25 cellular contexts compared by ENCODE assay signal in the genomic region with DNA sequence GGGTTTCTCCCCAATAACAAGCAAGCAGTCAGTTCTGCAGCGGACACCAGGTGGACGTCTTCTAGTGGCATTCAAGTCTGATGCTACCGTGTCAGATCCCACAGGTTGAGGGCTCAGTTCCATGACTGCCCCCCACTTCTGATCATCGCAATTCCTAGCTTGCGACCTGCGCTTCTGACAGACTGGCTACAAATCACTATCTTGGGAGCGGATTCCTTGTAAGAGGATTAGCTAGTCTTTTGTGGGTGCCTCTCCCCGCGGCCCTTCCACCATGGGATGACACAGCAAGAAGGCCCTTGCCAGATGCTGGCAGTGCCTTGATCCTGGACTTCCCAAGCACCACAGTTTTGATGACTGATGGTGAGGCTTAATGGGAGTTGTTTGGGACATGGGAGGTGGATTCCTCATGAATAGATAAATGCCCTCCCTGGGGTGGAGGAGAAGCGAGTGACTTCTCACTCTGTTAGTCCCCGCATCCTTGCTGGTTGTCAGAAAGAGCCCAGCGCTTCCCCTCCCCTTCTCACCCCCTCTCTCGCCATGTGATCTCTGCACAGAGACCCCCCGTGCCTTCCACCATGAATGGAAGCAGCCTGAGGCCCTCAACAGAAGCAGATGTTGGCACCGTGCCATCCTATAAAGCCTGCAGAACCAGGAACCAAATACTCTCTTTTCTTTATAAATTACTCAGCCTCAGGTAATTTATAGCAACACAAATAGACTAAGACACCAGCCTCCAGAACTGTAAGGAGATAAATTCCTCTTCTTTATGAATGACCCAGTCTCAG. TPM values are rescaled to one million over a fixed set of nuclear protein-coding genes. Genes with fewer than 3 reads are reported as not detected.
DNase-seq lines count a peak whose midpoint lies in the region; ATAC-seq, FAIRE-seq and TF ChIP-seq lines count a peak whose summit lies in the region.
"Had no signal": no experiment of that assay in that cellular context is flagged by ENCODE, and none has a peak within 500 bp of the region (broad histone marks: within the 10 kb centered on the region; RNA-seq: fewer than 3 reads in every experiment).

No MANE protein-coding gene starts in this region.

- H3K4me3 ChIP-seq in aorta (ENCODE audit: low read length in 2 of 2): no peak overlapping the region
- no peak overlapping the region for H3K4me3 ChIP-seq in HepG2 (replicated peaks in 1 of 3; ENCODE audit: insufficient read depth in 1 of 3, low read depth in 2 of 3, low read length in 3 of 3)
- H3K4me3 ChIP-seq: colonic mucosa, smooth muscle cell, suprapubic skin had no signal

- TF ChIP-seq EP300 in HepG2 (IDR thresholded peaks at IDR 0.05; ENCODE audit: low read depth in 2 of 2, low read length in 2 of 2) (no peak), HepG2 (CRISPR knock-in tag; IDR thresholded peaks at IDR 0.05; ENCODE audit: borderline replicate concordance) (no peak)

- H3K36me3 ChIP-seq in aorta (ENCODE audit: control insufficient read depth in 1 of 2, insufficient read depth in 2 of 2, low read length in 1 of 2) (no peaks in the 10 kb centered on the region), HepG2 (replicated peaks in 1 of 2; ENCODE audit: control insufficient read depth in 1 of 2, insufficient read depth in 2 of 2, low read length in 2 of 2) (peaks cover 13 to 31% of the 10 kb centered on the region in 2 experiments; a peak in 4 of 5 replicates)
- H3K36me3 ChIP-seq: colonic mucosa, suprapubic skin had no signal

- H3K9me3 ChIP-seq in aorta (ENCODE audit: control insufficient read depth, low read length): no peaks in the 10 kb centered on the region
- no peaks in the 10 kb centered on the region for H3K9me3 ChIP-seq in HepG2 (ENCODE audit: low read length)
- H3K9me3 ChIP-seq: Caco-2, colonic mucosa, suprapubic skin had no signal

- no peak for TF ChIP-seq CTCF in HepG2 (CRISPR knock-in tag; IDR thresholded peaks at IDR 0.05)

- POLR2A ChIA-PET in HepG2 (lab: Yijun Ruan, JAX): no interaction called here

- H3K4me1 Mint-ChIP-seq in activated naive CD8-positive, alpha-beta T cell (ENCODE audit: low read depth): peaks cover 32% of the 10 kb centered on the region
- H3K4me1 Mint-ChIP-seq in activated naive CD8-positive, alpha-beta T cell treated with anti-CD3 and anti-CD28 coated beads for 36 hours: peaks cover 21% of the 10 kb centered on the region

- TF ChIP-seq RAD21 in HepG2 (CRISPR knock-in tag; IDR thresholded peaks at IDR 0.05): no peak

- no peak for FAIRE-seq in HepG2 (lab: Jason Lieb, UNC)
- FAIRE-seq: HTR-8/SVneo, RCC 7860 had no signal

- BruUV-seq in HepG2 (replicated peaks; lab: Mats Ljungman, UMichigan): no TSS peak

- intact Hi-C loops in aorta (cut with DNase I) (no loop called here), HepG2 (cut with micrococcal nuclease; ENCODE audit: unreplicated experiment) (no loop called here)

- peaks cover 31% of the 10 kb centered on the region for H4K20me1 ChIP-seq in HepG2 (ENCODE audit: insufficient read depth, low read length)

- no peaks in the 10 kb centered on the region for H3K4me1 ChIP-seq in aorta (ENCODE audit: control insufficient read depth in 1 of 2, insufficient read depth in 2 of 2, low read length in 2 of 2)
- H3K4me1 ChIP-seq in HepG2 (ENCODE audit: insufficient read depth, low read length): peaks cover 15% of the 10 kb centered on the region; the same call in 1 of the 2 replicates
- H3K4me1 ChIP-seq: Caco-2, colonic mucosa had no signal

- H3K4me2 ChIP-seq in HepG2 (ENCODE audit: low read depth, low read length): no peak overlapping the region
- H3K4me2 ChIP-seq: smooth muscle cell had no signal

- no peaks in the 10 kb centered on the region for H3K27me3 Mint-ChIP-seq in activated naive CD8-positive, alpha-beta T cell
- no peaks in the 10 kb centered on the region for H3K27me3 Mint-ChIP-seq in activated naive CD8-positive, alpha-beta T cell treated with anti-CD3 and anti-CD28 coated beads for 36 hours
- H3K27me3 Mint-ChIP-seq: activated CD8-positive, alpha-beta memory T cell treated with anti-CD3 and anti-CD28 coated beads, Interleukin-2, amount 10 ng/mL, durations not matched to agents 7 days and 5 days had no signal

- H3K9me3 Mint-ChIP-seq in activated naive CD8-positive, alpha-beta T cell (ENCODE audit: low read depth): no peaks in the 10 kb centered on the region
- H3K9me3 Mint-ChIP-seq in activated naive CD8-positive, alpha-beta T cell treated with anti-CD3 and anti-CD28 coated beads for 36 hours: no peaks in the 10 kb centered on the region
- H3K9me3 Mint-ChIP-seq: neural crest cell had no signal

- H3K9ac ChIP-seq in HepG2 (ENCODE audit: insufficient read depth, low read depth, low read length): no peak overlapping the region

- ATAC-seq in aorta (ENCODE audit: low FRiP score) (no peak), HepG2 (no peak), GM21786 (IDR thresholded peaks at IDR 0.05; ENCODE audit: unreplicated experiment) (no peak), GM18907 (IDR thresholded peaks at IDR 0.05; ENCODE audit: unreplicated experiment) (no peak)
- ATAC-seq: activated CD8-positive, alpha-beta memory T cell treated with anti-CD3 and anti-CD28 coated beads, Interleukin-2, amount 10 ng/mL, durations not matched to agents 7 days and 5 days; left ventricle myocardium superior had no signal

- no peak overlapping the region for H3K4me3 Mint-ChIP-seq in activated naive CD8-positive, alpha-beta T cell
- H3K4me3 Mint-ChIP-seq in activated naive CD8-positive, alpha-beta T cell treated with anti-CD3 and anti-CD28 coated beads for 36 hours: no peak overlapping the region
- H3K4me3 Mint-ChIP-seq: activated CD8-positive, alpha-beta memory T cell treated with anti-CD3 and anti-CD28 coated beads, Interleukin-2, amount 10 ng/mL, durations not matched to agents 7 days and 5 days; neural crest cell had no signal

- peak overlapping the region; percentile 59 for H3K27ac Mint-ChIP-seq in activated naive CD8-positive, alpha-beta T cell
- no peak overlapping the region for H3K27ac Mint-ChIP-seq in activated naive CD8-positive, alpha-beta T cell treated with anti-CD3 and anti-CD28 coated beads for 36 hours

- in situ Hi-C loops in HepG2 (cut with HindIII; ENCODE audit: extremely low pct_ligation_motif_present, low pct_unique_long_range_greater_than_20kb): loop anchor here (10.0 to 25.0 kb wide), 2 partner anchors 65 to 443 kb away; a partner anchor contains a TSS

- 89 to 90% methylated on average over 15 of the region's 15 CpGs for WGBS in aorta, 2 donors
- WGBS in HepG2 (ENCODE audit: low lambda C conversion rate): 95% methylated on average over 14 of the region's 15 CpGs

- CTCF ChIA-PET in HepG2 (lab: Yijun Ruan, JAX; ENCODE audit: low intra/inter-chr PET ratio, low total read pairs): no interaction called here

- no peak for DNase-seq in activated naive CD8-positive, alpha-beta T cell treated with anti-CD3 and anti-CD28 coated beads for 36 hours
- DNase-seq in NCI-H345 (lab: John Stamatoyannopoulos, UW): peak; percentile 11
- peak; percentile 35 to 53 for DNase-seq in aorta
- DNase-seq in HepG2 (ENCODE audit: low spot score): no peak
- DNase-seq: activated CD4-positive, CD25-positive, alpha-beta regulatory T cell treated with anti-CD3 and anti-CD28 coated beads, Interleukin-2, amount 50 U/mL, for 72 hours; activated CD8-positive, alpha-beta memory T cell treated with anti-CD3 and anti-CD28 coated beads, Interleukin-2, amount 10 ng/mL, durations not matched to agents 7 days and 5 days; activated effector memory CD4-positive, alpha-beta T cell treated with Interleukin-2 at 50 U/mL for 16 hours; Caco-2; colonic mucosa; head of caudate nucleus; left ventricle myocardium superior; NCI-H1105 treated with DMSO at 0.1 percent for 48 hours; NK-92 treated with Interleukin-12 subunit alpha and Interleukin-12 subunit beta, amount 100 ng/mL, for 24 hours; stimulated activated CD4-positive, alpha-beta T cell treated with anti-CD3 and anti-CD28 coated beads, Interleukin-4, amount 100 ng/mL, for 24 hours; T1000 had no signal

- TF ChIP-seq POLR2A in HepG2 (IDR thresholded peaks at IDR 0.05; ENCODE audit: insufficient read depth in 1 of 2, low read depth in 2 of 2, low read length in 2 of 2): no peak

- H3K27me3 ChIP-seq in aorta (ENCODE audit: control insufficient read depth in 1 of 2, insufficient read depth in 2 of 2, low read length in 1 of 2) (no peaks in the 10 kb centered on the region), HepG2 (ENCODE audit: control insufficient read depth in 1 of 2, insufficient read depth in 2 of 2, low read length in 2 of 2) (no peaks in the 10 kb centered on the region)
- H3K27me3 ChIP-seq: colonic mucosa, suprapubic skin had no signal

- peaks cover 76% of the 10 kb centered on the region for H3K79me2 ChIP-seq in HepG2 (ENCODE audit: insufficient read depth, low read length)

- H3K27ac ChIP-seq in cingulate gyrus (ENCODE audit: low read depth, low read length) (peak overlapping the region; percentile 65), aorta (ENCODE audit: low read depth in 1 of 2, low read length in 2 of 2) (no peak overlapping the region), HepG2 (ENCODE audit: extremely low read length, insufficient read depth, low read length) (no peak overlapping the region)
- H3K27ac ChIP-seq: colonic mucosa, suprapubic skin had no signal

- no peak overlapping the region for H2AFZ ChIP-seq in HepG2 (ENCODE audit: low read length)

- peaks cover 4% of the 10 kb centered on the region for H3K36me3 Mint-ChIP-seq in activated naive CD8-positive, alpha-beta T cell
- peaks cover 20% of the 10 kb centered on the region for H3K36me3 Mint-ChIP-seq in activated naive CD8-positive, alpha-beta T cell treated with anti-CD3 and anti-CD28 coated beads for 36 hours

RNA-seq across cellular contexts. Expression of a gene that starts 19.1 kb away (rescaled TPM):
- total RNA-seq in activated naive CD8-positive, alpha-beta T cell treated with anti-CD3 and anti-CD28 coated beads for 36 hours: 10 to 100 TPM; 33.0 to 33.3 TPM
- total RNA-seq in aorta (10 to 100 TPM; 23.6 to 34.7 TPM), HepG2 (2016; rRNA removed; fragmentation: Illumina TruSeq; extraction: Trizol) (56.7 and 62.2 TPM in 2 replicates)
- polyA plus RNA-seq in aorta (10 to 100 TPM; 12.5 to 18.4 TPM), HepG2 (2011; rRNA removed) (31.2 and 39.1 TPM in 2 replicates)
- 10.5 and 11.5 TPM in 2 replicates for total RNA-seq in HepG2 (2016; cell fraction: cytosol; rRNA removed; fragmentation: Illumina TruSeq; extraction: Trizol; ENCODE audit: low read depth)
- total RNA-seq in HepG2 (2016; cell fraction: insoluble cytoplasmic fraction; rRNA removed; fragmentation: Illumina TruSeq; extraction: Trizol): 55.3 and 56.3 TPM in 2 replicates
- total RNA-seq in HepG2 (2016; cell fraction: membrane; rRNA removed; fragmentation: Illumina TruSeq; extraction: Trizol): 41.7 and 48.7 TPM in 2 replicates
- total RNA-seq in HepG2 (2016; cell fraction: nucleus; rRNA removed; fragmentation: Illumina TruSeq; extraction: Trizol): 31.5 and 37.8 TPM in 2 replicates
- polyA plus RNA-seq in HepG2 (2011; cell fraction: cytosol; rRNA removed): 20.6 and 21.6 TPM in 2 replicates
- polyA plus RNA-seq in HepG2 (2011; cell fraction: nucleus; rRNA removed): 39.4 and 47.2 TPM in 2 replicates
- polyA plus RNA-seq in HepG2 (2012): 43.1 and 58.6 TPM in 2 replicates
- polyA plus RNA-seq in HepG2 (2016; cell fraction: cytosol; fragmentation: Illumina TruSeq; extraction: Trizol; ENCODE audit: low read depth): 15.1 and 16.9 TPM in 2 replicates
- polyA plus RNA-seq in HepG2 (2016; cell fraction: insoluble cytoplasmic fraction; fragmentation: Illumina TruSeq; extraction: Trizol; ENCODE audit: low read depth): 81.4 and 109 TPM in 2 replicates
- polyA plus RNA-seq in HepG2 (2016; cell fraction: membrane; fragmentation: Illumina TruSeq; extraction: Trizol; ENCODE audit: low read depth): 45.4 and 52.4 TPM in 2 replicates
- polyA plus RNA-seq in HepG2 (2016; cell fraction: nucleus; fragmentation: Illumina TruSeq; extraction: Trizol; ENCODE audit: insufficient read depth, low read depth): 74.4 and 77.5 TPM in 2 replicates
- polyA minus RNA-seq in HepG2 (2011; rRNA and poly(A)+ RNA removed; ENCODE audit: low replicate concordance): 12.3 and 39.1 TPM in 2 replicates
- polyA minus RNA-seq in HepG2 (2011; cell fraction: cytosol; rRNA and poly(A)+ RNA removed): 14.7 and 18.7 TPM in 2 replicates
- polyA minus RNA-seq in HepG2 (2011; cell fraction: nucleus; rRNA and poly(A)+ RNA removed): 18.9 and 22.9 TPM in 2 replicates

RNA-seq across cellular contexts. Expression of a gene that starts 36.7 kb away (rescaled TPM):
- total RNA-seq in activated naive CD8-positive, alpha-beta T cell treated with anti-CD3 and anti-CD28 coated beads for 36 hours: under 1 TPM; 0.08 to 0.20 TPM
- total RNA-seq in aorta (under 1 TPM; 0.13 to 0.24 TPM), HepG2 (2016; rRNA removed; fragmentation: Illumina TruSeq; extraction: Trizol) (not detected in 2 replicates)
- polyA plus RNA-seq in aorta (not detected), HepG2 (2011; rRNA removed) (0.03 TPM in 2 replicates)
- not detected in 2 replicates for total RNA-seq in HepG2 (2016; cell fraction: cytosol; rRNA removed; fragmentation: Illumina TruSeq; extraction: Trizol; ENCODE audit: low read depth)
- 0.02 TPM in 1 of 2 replicates, not detected in the other for total RNA-seq in HepG2 (2016; cell fraction: insoluble cytoplasmic fraction; rRNA removed; fragmentation: Illumina TruSeq; extraction: Trizol)
- 0.06 TPM in 1 of 2 replicates, not detected in the other for total RNA-seq in HepG2 (2016; cell fraction: membrane; rRNA removed; fragmentation: Illumina TruSeq; extraction: Trizol)
- not detected in 2 replicates for total RNA-seq in HepG2 (2016; cell fraction: nucleus; rRNA removed; fragmentation: Illumina TruSeq; extraction: Trizol)
- 0.01 and 0.03 TPM in 2 replicates for polyA plus RNA-seq in HepG2 (2011; cell fraction: cytosol; rRNA removed)
- polyA plus RNA-seq in HepG2 (2011; cell fraction: nucleus; rRNA removed): 0.09 and 0.10 TPM in 2 replicates
- polyA plus RNA-seq in HepG2 (2012): 0.07 and 0.08 TPM in 2 replicates
- polyA plus RNA-seq in HepG2 (2016; cell fraction: cytosol; fragmentation: Illumina TruSeq; extraction: Trizol; ENCODE audit: low read depth): not detected in 2 replicates
- polyA plus RNA-seq in HepG2 (2016; cell fraction: insoluble cytoplasmic fraction; fragmentation: Illumina TruSeq; extraction: Trizol; ENCODE audit: low read depth): not detected in 2 replicates
- not detected in 2 replicates for polyA plus RNA-seq in HepG2 (2016; cell fraction: membrane; fragmentation: Illumina TruSeq; extraction: Trizol; ENCODE audit: low read depth)
- polyA plus RNA-seq in HepG2 (2016; cell fraction: nucleus; fragmentation: Illumina TruSeq; extraction: Trizol; ENCODE audit: insufficient read depth, low read depth): 0.15 TPM in 1 of 2 replicates, not detected in the other
- 0.24 TPM in 1 of 2 replicates, not detected in the other for polyA minus RNA-seq in HepG2 (2011; rRNA and poly(A)+ RNA removed; ENCODE audit: low replicate concordance)
- not detected in 2 replicates for polyA minus RNA-seq in HepG2 (2011; cell fraction: cytosol; rRNA and poly(A)+ RNA removed)
- not detected in 2 replicates for polyA minus RNA-seq in HepG2 (2011; cell fraction: nucleus; rRNA and poly(A)+ RNA removed)
- total RNA-seq: pulmonary artery endothelial cell had no signal
- polyA plus RNA-seq: smooth muscle cell had no signal

RNA-seq across cellular contexts. Expression of a gene that starts 43.3 kb away (rescaled TPM):
- 10 to 100 TPM; 84.4 to 88.4 TPM for total RNA-seq in activated naive CD8-positive, alpha-beta T cell treated with anti-CD3 and anti-CD28 coated beads for 36 hours
- total RNA-seq in aorta (10 to 100 TPM; 25.1 to 28.6 TPM), HepG2 (2016; rRNA removed; fragmentation: Illumina TruSeq; extraction: Trizol) (70.4 and 82.4 TPM in 2 replicates)
- polyA plus RNA-seq in aorta (10 to 100 TPM; 24.3 to 33.6 TPM), HepG2 (2011; rRNA removed) (60.3 and 72.7 TPM in 2 replicates)
- total RNA-seq in HepG2 (2016; cell fraction: cytosol; rRNA removed; fragmentation: Illumina TruSeq; extraction: Trizol; ENCODE audit: low read depth): 13.1 and 14.4 TPM in 2 replicates
- total RNA-seq in HepG2 (2016; cell fraction: insoluble cytoplasmic fraction; rRNA removed; fragmentation: Illumina TruSeq; extraction: Trizol): 66.8 and 82.9 TPM in 2 replicates
- total RNA-seq in HepG2 (2016; cell fraction: membrane; rRNA removed; fragmentation: Illumina TruSeq; extraction: Trizol): 18.9 and 22.2 TPM in 2 replicates
- 30.8 and 32.4 TPM in 2 replicates for total RNA-seq in HepG2 (2016; cell fraction: nucleus; rRNA removed; fragmentation: Illumina TruSeq; extraction: Trizol)
- 71.7 and 71.8 TPM in 2 replicates for polyA plus RNA-seq in HepG2 (2011; cell fraction: cytosol; rRNA removed)
- polyA plus RNA-seq in HepG2 (2011; cell fraction: nucleus; rRNA removed): 26.0 and 36.8 TPM in 2 replicates
- 38.0 and 61.0 TPM in 2 replicates for polyA plus RNA-seq in HepG2 (2012)
- 12.6 and 14.1 TPM in 2 replicates for polyA plus RNA-seq in HepG2 (2016; cell fraction: cytosol; fragmentation: Illumina TruSeq; extraction: Trizol; ENCODE audit: low read depth)
- 105 and 111 TPM in 2 replicates for polyA plus RNA-seq in HepG2 (2016; cell fraction: insoluble cytoplasmic fraction; fragmentation: Illumina TruSeq; extraction: Trizol; ENCODE audit: low read depth)
- polyA plus RNA-seq in HepG2 (2016; cell fraction: membrane; fragmentation: Illumina TruSeq; extraction: Trizol; ENCODE audit: low read depth): 15.3 and 17.8 TPM in 2 replicates
- polyA plus RNA-seq in HepG2 (2016; cell fraction: nucleus; fragmentation: Illumina TruSeq; extraction: Trizol; ENCODE audit: insufficient read depth, low read depth): 44.4 and 56.4 TPM in 2 replicates
- 41.9 and 78.2 TPM in 2 replicates for polyA minus RNA-seq in HepG2 (2011; rRNA and poly(A)+ RNA removed; ENCODE audit: low replicate concordance)
- 21.1 and 25.6 TPM in 2 replicates for polyA minus RNA-seq in HepG2 (2011; cell fraction: cytosol; rRNA and poly(A)+ RNA removed)
- polyA minus RNA-seq in HepG2 (2011; cell fraction: nucleus; rRNA and poly(A)+ RNA removed): 14.3 and 27.1 TPM in 2 replicates

RNA-seq across cellular contexts. Expression of a gene that starts 45.0 kb away (rescaled TPM):
- 10 to 100 TPM; 62.5 to 64.4 TPM for total RNA-seq in activated naive CD8-positive, alpha-beta T cell treated with anti-CD3 and anti-CD28 coated beads for 36 hours
- 10 to 100 TPM; 23.5 to 28.9 TPM for total RNA-seq in aorta
- polyA plus RNA-seq in aorta: 10 to 100 TPM; 28.2 to 69.1 TPM
- total RNA-seq in HepG2 (2016; rRNA removed; fragmentation: Illumina TruSeq; extraction: Trizol): 33.1 and 36.7 TPM in 2 replicates
- 60.6 and 75.2 TPM in 2 replicates for total RNA-seq in HepG2 (2016; cell fraction: cytosol; rRNA removed; fragmentation: Illumina TruSeq; extraction: Trizol; ENCODE audit: low read depth)
- 36.3 and 39.9 TPM in 2 replicates for total RNA-seq in HepG2 (2016; cell fraction: insoluble cytoplasmic fraction; rRNA removed; fragmentation: Illumina TruSeq; extraction: Trizol)
- total RNA-seq in HepG2 (2016; cell fraction: membrane; rRNA removed; fragmentation: Illumina TruSeq; extraction: Trizol): 52.5 and 64.2 TPM in 2 replicates
- total RNA-seq in HepG2 (2016; cell fraction: nucleus; rRNA removed; fragmentation: Illumina TruSeq; extraction: Trizol): 15.0 and 21.0 TPM in 2 replicates
- 30.8 and 34.0 TPM in 2 replicates for polyA plus RNA-seq in HepG2 (2011; rRNA removed)
- 41.5 and 57.5 TPM in 2 replicates for polyA plus RNA-seq in HepG2 (2011; cell fraction: cytosol; rRNA removed)
- 41.3 and 52.4 TPM in 2 replicates for polyA plus RNA-seq in HepG2 (2011; cell fraction: nucleus; rRNA removed)
- polyA plus RNA-seq in HepG2 (2012): 17.3 and 21.3 TPM in 2 replicates
- 75.5 and 80.9 TPM in 2 replicates for polyA plus RNA-seq in HepG2 (2016; cell fraction: cytosol; fragmentation: Illumina TruSeq; extraction: Trizol; ENCODE audit: low read depth)
- polyA plus RNA-seq in HepG2 (2016; cell fraction: insoluble cytoplasmic fraction; fragmentation: Illumina TruSeq; extraction: Trizol; ENCODE audit: low read depth): 33.0 and 34.1 TPM in 2 replicates
- polyA plus RNA-seq in HepG2 (2016; cell fraction: membrane; fragmentation: Illumina TruSeq; extraction: Trizol; ENCODE audit: low read depth): 56.8 and 65.7 TPM in 2 replicates
- polyA plus RNA-seq in HepG2 (2016; cell fraction: nucleus; fragmentation: Illumina TruSeq; extraction: Trizol; ENCODE audit: insufficient read depth, low read depth): 30.1 and 31.9 TPM in 2 replicates
- polyA minus RNA-seq in HepG2 (2011; rRNA and poly(A)+ RNA removed; ENCODE audit: low replicate concordance): 40.7 and 121 TPM in 2 replicates
- polyA minus RNA-seq in HepG2 (2011; cell fraction: cytosol; rRNA and poly(A)+ RNA removed): 15.1 and 18.1 TPM in 2 replicates
- 12.9 and 15.0 TPM in 2 replicates for polyA minus RNA-seq in HepG2 (2011; cell fraction: nucleus; rRNA and poly(A)+ RNA removed)

Comparison
In these comparisons a context has a peak if more than half of its experiments do, and no peak if none do; other contexts are left out.
1. DNase-seq: peak in NCI-H345 (single experiment) and aorta (2 of 2); none in activated naive CD8-positive, alpha-beta T cell treated with anti-CD3 and anti-CD28 coated beads for 36 hours (single experiment) and HepG2 (single experiment).